In genomic region chr5:132557425-132557805, GRCh38 we compare ENCODE assay signal across 8 cellular contexts. TPM values are rescaled to one million over a fixed set of nuclear protein-coding genes. Genes with fewer than 3 reads are reported as not detected.
DNase-seq lines count a peak whose midpoint lies in the region; ATAC-seq, FAIRE-seq and TF ChIP-seq lines count a peak whose summit lies in the region.

No MANE protein-coding gene starts in this region.

- no peak for TF ChIP-seq POLR2A in thyroid gland (IDR thresholded peaks at IDR 0.05)

- H3K4me3 ChIP-seq in epithelial cell of esophagus (ENCODE audit: low read length) (peak overlapping the region; percentile 79), muscle layer of duodenum (ENCODE audit: low read depth in 1 of 2, low read length in 2 of 2) (peak overlapping the region; percentile 77 to 94), thyroid gland (replicated peaks in 1 of 3) (peak overlapping the region; percentile 38 to 78 (median 53))

- peak overlapping the region; percentile 86 for H3K27ac ChIP-seq in KOPT-K1 (ENCODE audit: low read depth, low read length, poor library complexity, severe bottlenecking)
- H3K27ac ChIP-seq in muscle layer of duodenum (ENCODE audit: low read length): peak overlapping the region; percentile 92
- peak overlapping the region in 2 of 3 donors; percentile 69 to 84 for H3K27ac ChIP-seq in thyroid gland

- H3K36me3 ChIP-seq in KOPT-K1 (ENCODE audit: insufficient read depth, low read length): peaks cover 28% of the 10 kb centered on the region
- peaks cover 0 to 11% of the 10 kb centered on the region in 2 donors for H3K36me3 ChIP-seq in muscle layer of duodenum (ENCODE audit: control insufficient read depth in 1 of 2, insufficient read depth in 2 of 2, low read length in 2 of 2)
- no peaks in the 10 kb centered on the region for H3K36me3 ChIP-seq in thyroid gland

- 0 to 3% methylated on average over 14 of the region's 14 CpGs for WGBS in thyroid gland, 2 donors

- H3K27me3 ChIP-seq in muscle layer of duodenum (ENCODE audit: low read depth, low read length) (no peaks in the 10 kb centered on the region), thyroid gland (no peaks in the 10 kb centered on the region)

- intact Hi-C loops in thyroid gland (cut with DNase I): no loop called here

- H3K9me3 ChIP-seq in KOPT-K1 (ENCODE audit: insufficient read depth, low read length, poor library complexity, severe bottlenecking) (peaks cover 1% of the 10 kb centered on the region), muscle layer of duodenum (ENCODE audit: control insufficient read depth in 1 of 2, low read length in 2 of 2) (no peaks in the 10 kb centered on the region), thyroid gland (no peaks in the 10 kb centered on the region)

- FAIRE-seq in D721Med (lab: Jason Lieb, UNC): no peak

- peak; percentile 50 for ATAC-seq in GM21447 (IDR thresholded peaks at IDR 0.05; ENCODE audit: unreplicated experiment)

- H3K4me1 ChIP-seq in muscle layer of duodenum (ENCODE audit: control insufficient read depth in 1 of 2, insufficient read depth in 2 of 2, low read length in 2 of 2): peaks cover 0 to 10% of the 10 kb centered on the region in 2 donors
- peaks cover 12 to 14% of the 10 kb centered on the region in 2 donors for H3K4me1 ChIP-seq in thyroid gland

- peak; percentile 3 for DNase-seq in DMS79 treated with DMSO at 0.1 percent for 48 hours (lab: John Stamatoyannopoulos, UW)
- peak; percentile 51 for DNase-seq in activated CD4-positive, alpha-beta T cell treated with anti-CD3 and anti-CD28 coated beads for 48 hours
- DNase-seq in epithelial cell of esophagus (ENCODE audit: low read depth): peak; percentile 39
- DNase-seq in thyroid gland: peak; percentile 54 to 60
- no peak for DNase-seq in D721Med (ENCODE audit: insufficient read length, low spot score)

- no peak for TF ChIP-seq CTCF in epithelial cell of esophagus (IDR thresholded peaks at IDR 0.05; ENCODE audit: insufficient read depth, low read depth, low read length, missing control alignments)
- TF ChIP-seq CTCF in thyroid gland (IDR thresholded peaks at IDR 0.05): no peak
- no peak for TF ChIP-seq CTCF in D721Med (IDR thresholded peaks at IDR 0.05; ENCODE audit: insufficient read depth, missing control alignments)

RNA-seq across cellular contexts. Expression of gene RAD50, which starts 0.6 kb away (rescaled TPM):
- total RNA-seq in thyroid gland: 10 to 100 TPM; 34.1 to 40.1 (median 37.5) TPM

RNA-seq across cellular contexts. Expression of gene IL5, which starts 14.1 kb away (rescaled TPM):
- total RNA-seq in thyroid gland: not detected
